1 cellular context compared by ENCODE assay signal in the genomic region with DNA sequence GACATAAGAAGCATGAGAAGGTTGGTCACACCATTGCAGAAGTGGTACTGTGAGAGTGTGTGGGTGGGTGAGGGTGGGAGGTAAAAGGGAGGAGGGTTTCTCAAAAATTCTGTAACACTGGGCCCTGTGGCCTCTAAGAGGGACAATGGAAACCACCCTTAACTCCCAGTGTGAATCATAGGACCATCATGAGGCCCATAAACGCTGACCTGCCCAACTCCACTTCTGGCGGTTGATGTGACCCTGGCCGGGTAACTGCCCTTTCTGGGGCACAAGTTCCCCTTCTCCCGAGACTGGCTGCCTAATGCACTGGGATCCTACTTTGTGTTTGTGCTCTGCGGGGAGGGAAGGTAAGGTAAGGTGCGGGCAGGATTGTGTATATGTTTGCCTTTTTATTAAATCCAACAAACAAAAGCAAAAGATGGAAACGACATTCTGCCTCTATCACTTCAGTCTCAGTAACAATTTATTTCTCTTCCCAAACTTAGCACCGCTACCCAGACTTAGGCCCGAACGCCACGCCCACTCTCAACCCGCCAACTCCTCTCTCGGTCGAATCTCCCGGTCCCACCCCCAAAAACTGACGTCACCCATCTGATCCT.
TF ChIP-seq lines count a peak whose summit lies in the region.

No MANE protein-coding gene starts in this region.

TF ChIP-seq in K562, 482 proteins besides CTCF, POLR2A, EP300 and RAD21 (continues in another document):
- TF ChIP-seq SMARCB1 (IDR thresholded peaks at IDR 0.05; ENCODE audit: insufficient read length, low read depth), result no peak
- TF ChIP-seq SMARCA5 (IDR thresholded peaks at IDR 0.05), result no peak
- no peak for TF ChIP-seq PHF8 (IDR thresholded peaks at IDR 0.05; ENCODE audit: borderline replicate concordance, low read length)
- peak; percentile 88; the same call in 1 of the 2 replicates for TF ChIP-seq KLF13 (tag; IDR thresholded peaks at IDR 0.05; ENCODE audit: borderline replicate concordance, low read depth)
- no peak for TF ChIP-seq RBM25 (IDR thresholded peaks at IDR 0.05; ENCODE audit: low read depth, low read length, severe bottlenecking)
- TF ChIP-seq SRSF9 (IDR thresholded peaks at IDR 0.05; ENCODE audit: borderline replicate concordance, low read depth, low read length), result no peak
- no peak for TF ChIP-seq SMAD4 (CRISPR knock-in tag; conservative IDR thresholded peaks at IDR 0.05)
- TF ChIP-seq JUND (IDR thresholded peaks at IDR 0.05; ENCODE audit: borderline replicate concordance, low read depth, low read length), result peak; percentile 78
- no peak; the same call in 2 of the 3 replicates for TF ChIP-seq JUND (tag; IDR thresholded peaks at IDR 0.05; ENCODE audit: borderline replicate concordance, low read depth, low read length)
- TF ChIP-seq RBM14 (IDR thresholded peaks at IDR 0.05; ENCODE audit: borderline replicate concordance, insufficient read depth, low read depth, low read length), result no peak
- no peak for TF ChIP-seq ILK (tag; IDR thresholded peaks at IDR 0.05; ENCODE audit: borderline replicate concordance, low read depth)
- peak; percentile 9 for TF ChIP-seq CCNT2 (IDR thresholded peaks at IDR 0.05; ENCODE audit: borderline replicate concordance, extremely low read depth, insufficient read length, low read depth, low read length)
- TF ChIP-seq FOXA1 (IDR thresholded peaks at IDR 0.05; ENCODE audit: borderline replicate concordance), result no peak
- no peak for TF ChIP-seq YY1 (IDR thresholded peaks at IDR 0.05; ENCODE audit: borderline replicate concordance in 1 of 3, control insufficient read depth in 1 of 3, extremely low read depth in 1 of 3, insufficient read depth in 3 of 3, insufficient read length in 1 of 3, insufficient replicate concordance in 2 of 3, low read depth in 1 of 3, low read length in 2 of 3)
- TF ChIP-seq, protein P1, sequence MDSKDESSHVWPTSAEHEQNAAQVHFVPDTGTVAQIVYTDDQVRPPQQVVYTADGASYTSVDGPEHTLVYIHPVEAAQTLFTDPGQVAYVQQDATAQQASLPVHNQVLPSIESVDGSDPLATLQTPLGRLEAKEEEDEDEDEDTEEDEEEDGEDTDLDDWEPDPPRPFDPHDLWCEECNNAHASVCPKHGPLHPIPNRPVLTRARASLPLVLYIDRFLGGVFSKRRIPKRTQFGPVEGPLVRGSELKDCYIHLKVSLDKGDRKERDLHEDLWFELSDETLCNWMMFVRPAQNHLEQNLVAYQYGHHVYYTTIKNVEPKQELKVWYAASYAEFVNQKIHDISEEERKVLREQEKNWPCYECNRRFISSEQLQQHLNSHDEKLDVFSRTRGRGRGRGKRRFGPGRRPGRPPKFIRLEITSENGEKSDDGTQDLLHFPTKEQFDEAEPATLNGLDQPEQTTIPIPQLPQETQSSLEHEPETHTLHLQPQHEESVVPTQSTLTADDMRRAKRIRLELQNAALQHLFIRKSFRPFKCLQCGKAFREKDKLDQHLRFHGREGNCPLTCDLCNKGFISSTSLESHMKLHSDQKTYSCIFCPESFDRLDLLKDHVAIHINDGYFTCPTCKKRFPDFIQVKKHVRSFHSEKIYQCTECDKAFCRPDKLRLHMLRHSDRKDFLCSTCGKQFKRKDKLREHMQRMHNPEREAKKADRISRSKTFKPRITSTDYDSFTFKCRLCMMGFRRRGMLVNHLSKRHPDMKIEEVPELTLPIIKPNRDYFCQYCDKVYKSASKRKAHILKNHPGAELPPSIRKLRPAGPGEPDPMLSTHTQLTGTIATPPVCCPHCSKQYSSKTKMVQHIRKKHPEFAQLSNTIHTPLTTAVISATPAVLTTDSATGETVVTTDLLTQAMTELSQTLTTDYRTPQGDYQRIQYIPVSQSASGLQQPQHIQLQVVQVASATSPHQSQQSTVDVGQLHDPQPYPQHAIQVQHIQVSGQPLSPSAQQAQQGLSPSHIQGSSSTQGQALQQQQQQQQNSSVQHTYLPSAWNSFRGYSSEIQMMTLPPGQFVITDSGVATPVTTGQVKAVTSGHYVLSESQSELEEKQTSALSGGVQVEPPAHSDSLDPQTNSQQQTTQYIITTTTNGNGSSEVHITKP (IDR thresholded peaks at IDR 0.05; ENCODE audit: partially characterized antibody), result peak; percentile 95
- no peak for TF ChIP-seq ZNF707 (CRISPR knock-in tag; conservative IDR thresholded peaks at IDR 0.05)
- TF ChIP-seq ZNF586 (CRISPR knock-in tag; conservative IDR thresholded peaks at IDR 0.05), result no peak
- TF ChIP-seq ZC3H4 (CRISPR knock-in tag; IDR thresholded peaks at IDR 0.05; ENCODE audit: borderline replicate concordance), result no peak
- peak; percentile 19 for TF ChIP-seq ZNF395 (CRISPR knock-in tag; IDR thresholded peaks at IDR 0.05)
- peak in 1 of 2 experiments; percentile 76 for TF ChIP-seq AFF1 (IDR thresholded peaks at IDR 0.05; ENCODE audit: low read depth in 1 of 2, partially characterized antibody in 2 of 2)
- 0 out of 2 replicates have a peak, but pooled peaks have one; percentile 23 for TF ChIP-seq ZNF766 (CRISPR knock-in tag; conservative IDR thresholded peaks at IDR 0.05)
- TF ChIP-seq CHD2 (IDR thresholded peaks at IDR 0.05; ENCODE audit: low read depth, low read length), result no peak
- TF ChIP-seq HDGF (IDR thresholded peaks at IDR 0.05), result 0 out of 2 replicates have a peak, but pooled peaks have one; percentile 43
- TF ChIP-seq ARNT (IDR thresholded peaks at IDR 0.05), result 0 out of 4 replicates have a peak, but pooled peaks of 1 of the 2 experiments have one; percentile 43
- no peak for TF ChIP-seq XRCC3 (IDR thresholded peaks at IDR 0.05)
- TF ChIP-seq PHB (CRISPR knock-in tag; IDR thresholded peaks at IDR 0.05), result no peak
- TF ChIP-seq IFI16 (CRISPR knock-in tag; IDR thresholded peaks at IDR 0.05), result no peak
- TF ChIP-seq SRF (CRISPR knock-in tag; IDR thresholded peaks at IDR 0.05), result no peak
- no peak for TF ChIP-seq ELF1 (tag; IDR thresholded peaks at IDR 0.05)
- TF ChIP-seq ZBTB34 (CRISPR knock-in tag; IDR thresholded peaks at IDR 0.05), result no peak
- TF ChIP-seq ZNF354B (CRISPR knock-in tag; IDR thresholded peaks at IDR 0.05), result 0 out of 2 replicates have a peak, but pooled peaks have one; percentile 0
- TF ChIP-seq GTF2A2 (tag; IDR thresholded peaks at IDR 0.05), result no peak
- no peak for TF ChIP-seq CBFA2T3 (IDR thresholded peaks at IDR 0.05)
- TF ChIP-seq, protein P2, sequence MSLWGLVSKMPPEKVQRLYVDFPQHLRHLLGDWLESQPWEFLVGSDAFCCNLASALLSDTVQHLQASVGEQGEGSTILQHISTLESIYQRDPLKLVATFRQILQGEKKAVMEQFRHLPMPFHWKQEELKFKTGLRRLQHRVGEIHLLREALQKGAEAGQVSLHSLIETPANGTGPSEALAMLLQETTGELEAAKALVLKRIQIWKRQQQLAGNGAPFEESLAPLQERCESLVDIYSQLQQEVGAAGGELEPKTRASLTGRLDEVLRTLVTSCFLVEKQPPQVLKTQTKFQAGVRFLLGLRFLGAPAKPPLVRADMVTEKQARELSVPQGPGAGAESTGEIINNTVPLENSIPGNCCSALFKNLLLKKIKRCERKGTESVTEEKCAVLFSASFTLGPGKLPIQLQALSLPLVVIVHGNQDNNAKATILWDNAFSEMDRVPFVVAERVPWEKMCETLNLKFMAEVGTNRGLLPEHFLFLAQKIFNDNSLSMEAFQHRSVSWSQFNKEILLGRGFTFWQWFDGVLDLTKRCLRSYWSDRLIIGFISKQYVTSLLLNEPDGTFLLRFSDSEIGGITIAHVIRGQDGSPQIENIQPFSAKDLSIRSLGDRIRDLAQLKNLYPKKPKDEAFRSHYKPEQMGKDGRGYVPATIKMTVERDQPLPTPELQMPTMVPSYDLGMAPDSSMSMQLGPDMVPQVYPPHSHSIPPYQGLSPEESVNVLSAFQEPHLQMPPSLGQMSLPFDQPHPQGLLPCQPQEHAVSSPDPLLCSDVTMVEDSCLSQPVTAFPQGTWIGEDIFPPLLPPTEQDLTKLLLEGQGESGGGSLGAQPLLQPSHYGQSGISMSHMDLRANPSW (CRISPR knock-in tag; IDR thresholded peaks at IDR 0.05), result 0 out of 2 replicates have a peak, but pooled peaks have one; percentile 9
- TF ChIP-seq NONO (IDR thresholded peaks at IDR 0.05; ENCODE audit: low read depth in 2 of 2, low read length in 1 of 2), result no peak
